Comparison of ENCODE assay signal across 11 cellular contexts in the genomic region with DNA sequence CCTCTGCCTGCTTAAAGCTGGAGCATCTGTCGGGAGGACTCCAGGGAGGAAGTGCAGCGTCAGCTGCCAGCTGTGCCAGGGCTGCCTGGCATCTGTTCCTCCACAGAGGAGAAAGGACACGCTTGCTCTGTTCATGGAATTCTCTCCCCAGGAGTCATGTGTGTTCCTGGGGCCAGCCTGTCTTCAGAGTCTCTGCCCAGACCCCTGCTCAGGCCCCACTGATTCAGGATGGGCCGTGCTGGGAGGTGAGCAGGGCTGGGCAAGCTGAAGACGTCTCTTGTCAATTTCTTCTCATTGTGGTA. TPM values are rescaled to one million over a fixed set of nuclear protein-coding genes. Genes with fewer than 3 reads are reported as not detected.
A peak's percentile ranks its signal among the peaks of the same experiment; 100 is the strongest.
DNase-seq lines count a peak whose midpoint lies in the region; ATAC-seq, FAIRE-seq and TF ChIP-seq lines count a peak whose summit lies in the region.
"Had no signal": no experiment of that assay in that cellular context is flagged by ENCODE, and none has a peak within 500 bp of the region (broad histone marks: within the 10 kb centered on the region; RNA-seq: fewer than 3 reads in every experiment).

No MANE protein-coding gene starts in this region.

- TF ChIP-seq CTCF in left ventricle myocardium inferior (IDR thresholded peaks at IDR 0.05; ENCODE audit: borderline replicate concordance) (no peak), D721Med (IDR thresholded peaks at IDR 0.05; ENCODE audit: insufficient read depth, missing control alignments) (no peak)

- H3K27me3 ChIP-seq in H7 (ENCODE audit: control insufficient read depth, insufficient read depth, low read length) (peaks cover 6% of the 10 kb centered on the region), left ventricle myocardium inferior (ENCODE audit: low read depth) (peaks cover 47% of the 10 kb centered on the region), small intestine (ENCODE audit: control insufficient read depth in 2 of 2, insufficient read depth in 2 of 2, low read length in 2 of 2) (no peaks in the 10 kb centered on the region)

- no peak for ATAC-seq in GM18517 (IDR thresholded peaks at IDR 0.05; ENCODE audit: unreplicated experiment)
- no peak for ATAC-seq in HG03196 (IDR thresholded peaks at IDR 0.05; ENCODE audit: unreplicated experiment)
- ATAC-seq: PC-3 had no signal

- no peaks in the 10 kb centered on the region for H3K36me3 ChIP-seq in H7 (replicated peaks; ENCODE audit: control insufficient read depth, insufficient read depth, low read length)
- H3K36me3 ChIP-seq in left ventricle myocardium inferior: peaks cover 16% of the 10 kb centered on the region
- H3K36me3 ChIP-seq in small intestine (ENCODE audit: control insufficient read depth in 2 of 2, insufficient read depth in 2 of 2, low read length in 2 of 2): no peaks in the 10 kb centered on the region

- peak overlapping the region; percentile 71 for H3K27ac ChIP-seq in left ventricle myocardium inferior (replicated peaks)
- peak overlapping the region in 1 of 2 donors; percentile 21 for H3K27ac ChIP-seq in small intestine (ENCODE audit: low read depth in 1 of 2, low read length in 1 of 2)

- FAIRE-seq in small intestine (lab: Jason Lieb, UNC) (no peak), D721Med (lab: Jason Lieb, UNC) (no peak)
- FAIRE-seq: TTC549 had no signal

- WGBS in small intestine, 3 donors: 30 to 44% (median 38%) methylated on average over 5 of the region's 5 CpGs

- no peak overlapping the region for H3K4me3 ChIP-seq in H7 (ENCODE audit: insufficient read depth, low read depth, low read length)
- no peak overlapping the region for H3K4me3 ChIP-seq in left ventricle myocardium inferior
- no peak overlapping the region for H3K4me3 ChIP-seq in small intestine (ENCODE audit: low read depth in 1 of 2, low read length in 2 of 2)
- H3K4me3 ChIP-seq: skin epidermis had no signal

- intact Hi-C loops in left ventricle myocardium inferior (cut with micrococcal nuclease): no loop called here

- H3K4me1 ChIP-seq in left ventricle myocardium inferior (peaks cover 23% of the 10 kb centered on the region), small intestine (ENCODE audit: control insufficient read depth in 2 of 2, insufficient read depth in 1 of 2, low read depth in 1 of 2, low read length in 1 of 2) (no peaks in the 10 kb centered on the region)

- DNase-seq in H7 (peak; percentile 59), NCI-H774 (lab: John Stamatoyannopoulos, UW) (peak; percentile 0), left ventricle myocardium inferior (no peak), small intestine (peak; percentile 51), D721Med (ENCODE audit: insufficient read length, low spot score) (no peak)
- DNase-seq: effector CD4-positive, alpha-beta T cell; PC-3 had no signal

- no peaks in the 10 kb centered on the region for H3K9me3 ChIP-seq in left ventricle myocardium inferior (replicated peaks)
- no peaks in the 10 kb centered on the region for H3K9me3 ChIP-seq in small intestine (ENCODE audit: control insufficient read depth, low read depth)

RNA-seq across cellular contexts. Expression of gene CRISPLD2, which starts 24.2 kb away (rescaled TPM):
- 2.0 and 4.2 TPM in 2 replicates for total RNA-seq in H7 (2014; rRNA removed; shearing (Covaris generic))
- total RNA-seq in left ventricle myocardium inferior: 12.8 TPM
- polyA plus RNA-seq in small intestine: 10 to 100 TPM in 1 of 3 donors, 1 to 10 TPM in 1, under 1 TPM in 1; 0.89 to 31.4 (median 4.6) TPM

Comparison
In these comparisons a context has a peak if more than half of its experiments do, and no peak if none do; other contexts are left out.
1. DNase-seq: peak in H7 (single experiment), NCI-H774 (single experiment) and small intestine (single experiment); none in left ventricle myocardium inferior (single experiment) and D721Med (single experiment).